In genomic region chr2:189096769-189097447, GRCh38 we compare ENCODE assay signal across 11 cellular contexts.
DNase-seq lines count a peak whose midpoint lies in the region; ATAC-seq, FAIRE-seq and TF ChIP-seq lines count a peak whose summit lies in the region.
"Had no signal": no experiment of that assay in that cellular context is flagged by ENCODE, and none has a peak within 500 bp of the region (broad histone marks: within the 10 kb centered on the region; RNA-seq: fewer than 3 reads in every experiment).

No MANE protein-coding gene starts in this region.

- no peaks in the 10 kb centered on the region for H3K9me3 ChIP-seq in GM23248 (ENCODE audit: low read depth)
- H3K9me3 ChIP-seq in SJSA1 (replicated peaks) = no peaks in the 10 kb centered on the region
- H3K9me3 ChIP-seq in skeletal muscle satellite cell (replicated peaks; ENCODE audit: low read length) = no peaks in the 10 kb centered on the region
- no peaks in the 10 kb centered on the region for H3K9me3 ChIP-seq in kidney (ENCODE audit: control insufficient read depth in 1 of 2, low read length in 2 of 2)
- H3K9me3 ChIP-seq: colonic mucosa had no signal

- no peak overlapping the region for H3K9ac ChIP-seq in GM23248
- H3K9ac ChIP-seq in skeletal muscle satellite cell (ENCODE audit: low read depth, low read length) = peak overlapping the region; percentile 47
- no peak overlapping the region for H3K9ac ChIP-seq in kidney (ENCODE audit: low read length in 2 of 2)

- H3F3A ChIP-seq in GM23248 (ENCODE audit: insufficient read depth) = peaks cover 58% of the 10 kb centered on the region

- FAIRE-seq in kidney (lab: Jason Lieb, UNC) = no peak

- peaks cover 61% of the 10 kb centered on the region for H3K36me3 ChIP-seq in GM23248 (ENCODE audit: low read depth)
- H3K36me3 ChIP-seq in SJSA1 = peaks cover 75% of the 10 kb centered on the region
- H3K36me3 ChIP-seq in skeletal muscle satellite cell (ENCODE audit: insufficient read depth, low read length) = peaks cover 52% of the 10 kb centered on the region
- H3K36me3 ChIP-seq in kidney (ENCODE audit: control insufficient read depth in 1 of 2, insufficient read depth in 2 of 2, low read length in 2 of 2) = no peaks in the 10 kb centered on the region
- H3K36me3 ChIP-seq: colonic mucosa had no signal

- TF ChIP-seq CTCF in fibroblast of villous mesenchyme (IDR thresholded peaks at IDR 0.05; ENCODE audit: insufficient read depth, low read depth, low read length) (no peak), kidney (IDR thresholded peaks at IDR 0.05; ENCODE audit: borderline replicate concordance, extremely low read depth, insufficient read depth) (no peak)

- intact Hi-C loops in kidney (cut with DNase I) = no loop called here

- no peaks in the 10 kb centered on the region for H3K27me3 ChIP-seq in GM23248 (replicated peaks; ENCODE audit: insufficient read depth)
- no peaks in the 10 kb centered on the region for H3K27me3 ChIP-seq in SJSA1 (replicated peaks)
- no peaks in the 10 kb centered on the region for H3K27me3 ChIP-seq in skeletal muscle satellite cell (ENCODE audit: control insufficient read depth, insufficient read depth, low read length)
- H3K27me3 ChIP-seq: colonic mucosa had no signal

- peaks cover 76% of the 10 kb centered on the region for H3K79me2 ChIP-seq in GM23248 (ENCODE audit: insufficient read depth)

- H3K27ac ChIP-seq in GM23248 = peak overlapping the region; percentile 53
- H3K27ac ChIP-seq in SJSA1 = peak overlapping the region; percentile 78
- H3K27ac ChIP-seq in kidney (ENCODE audit: low read depth in 2 of 2, low read length in 2 of 2) = no peak overlapping the region
- H3K27ac ChIP-seq: colonic mucosa had no signal

- peak overlapping the region; percentile 40 for H3K4me2 ChIP-seq in GM23248 (ENCODE audit: unreplicated experiment)
- H3K4me2 ChIP-seq in skeletal muscle satellite cell (ENCODE audit: low read length) = peak overlapping the region; percentile 37

- WGBS in GM23248 (ENCODE audit: low coverage in 1 of 2, low lambda C conversion rate in 2 of 2, missing lambda C conversion rate in 2 of 2), 2 experiments = 69 to 72% methylated on average over 4 of the region's 4 CpGs

- no peak overlapping the region for H2AFZ ChIP-seq in GM23248

- no peak overlapping the region for H3K4me3 ChIP-seq in GM23248
- no peak overlapping the region for H3K4me3 ChIP-seq in SJSA1
- H3K4me3 ChIP-seq in fibroblast of villous mesenchyme (ENCODE audit: low read depth, low read length) = no peak overlapping the region
- H3K4me3 ChIP-seq in skeletal muscle satellite cell (ENCODE audit: low read length) = no peak overlapping the region
- no peak overlapping the region for H3K4me3 ChIP-seq in kidney (ENCODE audit: low read length in 2 of 2)
- H3K4me3 ChIP-seq: colonic mucosa had no signal

- peaks cover 59% of the 10 kb centered on the region for H3K4me1 ChIP-seq in GM23248 (ENCODE audit: insufficient read depth)
- peaks cover 43% of the 10 kb centered on the region for H3K4me1 ChIP-seq in SJSA1 (replicated peaks)
- H3K4me1 ChIP-seq in skeletal muscle satellite cell (ENCODE audit: control insufficient read depth, insufficient read depth, low read length) = peaks cover 35% of the 10 kb centered on the region
- H3K4me1 ChIP-seq in kidney (ENCODE audit: control insufficient read depth in 1 of 2, insufficient read depth in 1 of 2, low read depth in 1 of 2, low read length in 2 of 2) = no peaks in the 10 kb centered on the region
- H3K4me1 ChIP-seq: colonic mucosa had no signal

- in situ Hi-C loops in GM23248 (cut with MboI) = no loop called here

- H3K9me2 ChIP-seq in GM23248 (ENCODE audit: insufficient read depth) = no peaks in the 10 kb centered on the region

- peak; percentile 83 for DNase-seq in GM23248
- DNase-seq in SJSA1 (ENCODE audit: low read depth in 1 of 2, low spot score in 2 of 2) = peak; percentile 52 to 87
- peak; percentile 92 for DNase-seq in fibroblast of villous mesenchyme (ENCODE audit: low read depth)
- DNase-seq in kidney = no peak
- no peak for DNase-seq in activated CD4-positive, CD25-positive, alpha-beta regulatory T cell (lab: John Stamatoyannopoulos, UW)
- DNase-seq: activated T-cell treated with anti-CD3 and anti-CD28 coated beads for 4 hours, colonic mucosa, NCI-H146, T1000 had no signal

- ATAC-seq in GM21447 (IDR thresholded peaks at IDR 0.05; ENCODE audit: unreplicated experiment) = no peak

- no peaks in the 10 kb centered on the region for H4K20me1 ChIP-seq in GM23248 (ENCODE audit: insufficient read depth)

Comparison
In these comparisons a context has a peak if more than half of its experiments do, and no peak if none do; other contexts are left out.
1. DNase-seq: peak in GM23248 (single experiment), SJSA1 (2 of 2) and fibroblast of villous mesenchyme (single experiment); none in kidney (single experiment) and activated CD4-positive, CD25-positive, alpha-beta regulatory T cell (0 of 4).
2. H3K27ac ChIP-seq: peak in GM23248 (single experiment) and SJSA1 (single experiment); none in kidney (0 of 2).